Comparison of ENCODE assay signal across 1 cellular context in the genomic region with DNA sequence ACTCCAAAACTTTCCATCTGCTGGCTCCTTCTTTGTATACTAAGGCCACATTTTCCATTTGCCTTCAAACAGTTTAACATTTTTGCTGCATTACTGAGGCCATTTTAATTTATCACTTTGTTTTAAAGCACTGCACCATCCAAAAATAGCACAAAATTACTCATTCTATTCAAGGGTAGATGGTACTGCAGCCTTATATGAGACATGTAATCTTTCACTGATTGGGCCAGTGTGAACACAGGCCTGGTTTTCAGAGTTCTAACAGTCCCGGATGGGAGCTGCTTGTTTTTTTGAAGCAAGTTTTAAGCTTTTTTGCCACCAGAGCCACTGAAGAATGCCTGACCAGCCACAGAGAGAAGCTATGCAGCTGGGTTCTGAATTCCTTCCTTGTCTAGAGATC.
TF ChIP-seq lines count a peak whose summit lies in the region.

No MANE protein-coding gene starts in this region.

TF ChIP-seq in IMR-90, 13 proteins besides CTCF, POLR2A, EP300 and RAD21:
- TF ChIP-seq MAZ (IDR thresholded peaks at IDR 0.05; ENCODE audit: borderline replicate concordance, low read depth, low read length) (no peak), RCOR1 (IDR thresholded peaks at IDR 0.05; ENCODE audit: insufficient replicate concordance, low read length) (no peak), CHD1 (IDR thresholded peaks at IDR 0.05; ENCODE audit: low read depth, low read length) (no peak), CEBPB (IDR thresholded peaks at IDR 0.05; ENCODE audit: low read depth, low read length) (no peak), MXI1 (IDR thresholded peaks at IDR 0.05; ENCODE audit: borderline replicate concordance, low read depth, low read length) (no peak), SMC3 (IDR thresholded peaks at IDR 0.05; ENCODE audit: low read depth, low read length) (no peak), MAFK (IDR thresholded peaks at IDR 0.05; ENCODE audit: low read depth, low read length) (no peak), RFX5 (IDR thresholded peaks at IDR 0.05; ENCODE audit: low read depth, low read length) (no peak), FOS (IDR thresholded peaks at IDR 0.05; ENCODE audit: low read depth, low read length) (no peak), NFE2L2 (IDR thresholded peaks at IDR 0.05; ENCODE audit: low read depth, low read length) (no peak), BHLHE40 (IDR thresholded peaks at IDR 0.05; ENCODE audit: low read depth, low read length) (no peak)
- TF ChIP-seq, protein P1, sequence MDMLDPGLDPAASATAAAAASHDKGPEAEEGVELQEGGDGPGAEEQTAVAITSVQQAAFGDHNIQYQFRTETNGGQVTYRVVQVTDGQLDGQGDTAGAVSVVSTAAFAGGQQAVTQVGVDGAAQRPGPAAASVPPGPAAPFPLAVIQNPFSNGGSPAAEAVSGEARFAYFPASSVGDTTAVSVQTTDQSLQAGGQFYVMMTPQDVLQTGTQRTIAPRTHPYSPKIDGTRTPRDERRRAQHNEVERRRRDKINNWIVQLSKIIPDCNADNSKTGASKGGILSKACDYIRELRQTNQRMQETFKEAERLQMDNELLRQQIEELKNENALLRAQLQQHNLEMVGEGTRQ (IDR thresholded peaks at IDR 0.05; ENCODE audit: low read depth, low read length): no peak
- TF ChIP-seq, protein P2, sequence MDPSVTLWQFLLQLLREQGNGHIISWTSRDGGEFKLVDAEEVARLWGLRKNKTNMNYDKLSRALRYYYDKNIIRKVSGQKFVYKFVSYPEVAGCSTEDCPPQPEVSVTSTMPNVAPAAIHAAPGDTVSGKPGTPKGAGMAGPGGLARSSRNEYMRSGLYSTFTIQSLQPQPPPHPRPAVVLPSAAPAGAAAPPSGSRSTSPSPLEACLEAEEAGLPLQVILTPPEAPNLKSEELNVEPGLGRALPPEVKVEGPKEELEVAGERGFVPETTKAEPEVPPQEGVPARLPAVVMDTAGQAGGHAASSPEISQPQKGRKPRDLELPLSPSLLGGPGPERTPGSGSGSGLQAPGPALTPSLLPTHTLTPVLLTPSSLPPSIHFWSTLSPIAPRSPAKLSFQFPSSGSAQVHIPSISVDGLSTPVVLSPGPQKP (IDR thresholded peaks at IDR 0.05; ENCODE audit: borderline replicate concordance, low read depth, low read length): no peak
